Comparison of ENCODE assay signal across 7 cellular contexts in genomic region chr13:20681476-20681875, GRCh38. TPM values are rescaled to one million over a fixed set of nuclear protein-coding genes. Genes with fewer than 3 reads are reported as not detected.
DNase-seq lines count a peak whose midpoint lies in the region; TF ChIP-seq lines count a peak whose summit lies in the region.
"Not testable (repeated sequence)": the region's sequence is repeated elsewhere in the genome, so short reads cannot be mapped to it uniquely, and the experiment has no call there.

No MANE protein-coding gene starts in this region.

- peak; percentile 69 for DNase-seq in AG09309 (ENCODE audit: low read depth)
- peak; percentile 56 for DNase-seq in GM03348 (ENCODE audit: low spot score)
- DNase-seq in M059J (ENCODE audit: low read depth), result peak; percentile 37
- DNase-seq in astrocyte of the hippocampus (ENCODE audit: low read depth, low spot score), result peak; percentile 84
- DNase-seq in fibroblast of gingiva (ENCODE audit: low read depth), result peak; percentile 85
- peak; percentile 72 to 82 for DNase-seq in foreskin fibroblast
- DNase-seq in renal cortical epithelial cell (ENCODE audit: low read depth), result peak; percentile 16

- not testable (repeated sequence) for TF ChIP-seq CTCF in AG09309 (IDR thresholded peaks at IDR 0.05; ENCODE audit: control insufficient read depth, insufficient read depth, low read depth, low read length, missing control alignments); foreskin fibroblast (IDR thresholded peaks at IDR 0.05; ENCODE audit: low read depth, low read length)

- not testable (repeated sequence) for H3K4me3 ChIP-seq in AG09309 (ENCODE audit: control insufficient read depth, low read depth, low read length); foreskin fibroblast (ENCODE audit: low read depth in 1 of 2, low read length in 2 of 2)

RNA-seq across cellular contexts. Expression of gene IL17D, which starts 22.0 kb away (rescaled TPM):
- total RNA-seq in M059J (2014; rRNA removed; shearing (Covaris generic)), result 0.47 and 0.71 TPM in 2 replicates
- total RNA-seq in renal cortical epithelial cell, result 0.35 TPM in 1 of 2 replicates, not detected in the other

Comparison
In these comparisons a context has a peak if more than half of its experiments do, and no peak if none do; other contexts are left out.
1. DNase-seq: peak in every context shown above with its lines; median percentile 85 in fibroblast of gingiva; 84 in astrocyte of the hippocampus; 77 in foreskin fibroblast; 69 in AG09309; 56 in GM03348; 37 in M059J; 16 in renal cortical epithelial cell.